ENCODE assay signal across 2 cellular contexts in genomic region chr4:85474818-85475630, GRCh38.
TF ChIP-seq lines count a peak whose summit lies in the region.

TSS of gene ARHGAP24 (plus strand) at chr4:85475150.

TF ChIP-seq in HEK293, 187 proteins besides CTCF, POLR2A, EP300 and RAD21 (continued from another document and continues in another):
- TF ChIP-seq, protein P1, sequence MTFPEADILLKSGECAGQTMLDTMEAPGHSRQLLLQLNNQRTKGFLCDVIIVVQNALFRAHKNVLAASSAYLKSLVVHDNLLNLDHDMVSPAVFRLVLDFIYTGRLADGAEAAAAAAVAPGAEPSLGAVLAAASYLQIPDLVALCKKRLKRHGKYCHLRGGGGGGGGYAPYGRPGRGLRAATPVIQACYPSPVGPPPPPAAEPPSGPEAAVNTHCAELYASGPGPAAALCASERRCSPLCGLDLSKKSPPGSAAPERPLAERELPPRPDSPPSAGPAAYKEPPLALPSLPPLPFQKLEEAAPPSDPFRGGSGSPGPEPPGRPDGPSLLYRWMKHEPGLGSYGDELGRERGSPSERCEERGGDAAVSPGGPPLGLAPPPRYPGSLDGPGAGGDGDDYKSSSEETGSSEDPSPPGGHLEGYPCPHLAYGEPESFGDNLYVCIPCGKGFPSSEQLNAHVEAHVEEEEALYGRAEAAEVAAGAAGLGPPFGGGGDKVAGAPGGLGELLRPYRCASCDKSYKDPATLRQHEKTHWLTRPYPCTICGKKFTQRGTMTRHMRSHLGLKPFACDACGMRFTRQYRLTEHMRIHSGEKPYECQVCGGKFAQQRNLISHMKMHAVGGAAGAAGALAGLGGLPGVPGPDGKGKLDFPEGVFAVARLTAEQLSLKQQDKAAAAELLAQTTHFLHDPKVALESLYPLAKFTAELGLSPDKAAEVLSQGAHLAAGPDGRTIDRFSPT (tag by site-specific recombination; IDR thresholded peaks at IDR 0.05) = no peak
- TF ChIP-seq EGR2 (tag by site-specific recombination; IDR thresholded peaks at IDR 0.05; ENCODE audit: low read depth) (no peak), ZNF555 (tag by site-specific recombination; conservative IDR thresholded peaks at IDR 0.05) (no peak), ZNF292 (tag by site-specific recombination; IDR thresholded peaks at IDR 0.05; ENCODE audit: borderline replicate concordance, low read depth) (no peak), ZSCAN23 (tag by site-specific recombination; IDR thresholded peaks at IDR 0.05) (no peak), ZNF501 (tag by site-specific recombination; IDR thresholded peaks at IDR 0.05) (no peak), YY1 (tag by site-specific recombination; IDR thresholded peaks at IDR 0.05) (no peak), ZNF664 (tag by site-specific recombination; IDR thresholded peaks at IDR 0.05) (no peak), ZNF791 (tag by site-specific recombination; IDR thresholded peaks at IDR 0.05) (no peak), ZNF223 (tag by site-specific recombination; IDR thresholded peaks at IDR 0.05) (no peak), ZNF140 (tag by site-specific recombination; IDR thresholded peaks at IDR 0.05) (no peak), ZFP41 (tag by site-specific recombination; IDR thresholded peaks at IDR 0.05; ENCODE audit: borderline replicate concordance) (no peak), MEIS1 (CRISPR knock-in tag; IDR thresholded peaks at IDR 0.05; ENCODE audit: borderline replicate concordance) (no peak), ZNF266 (tag by site-specific recombination; IDR thresholded peaks at IDR 0.05; ENCODE audit: low read depth) (no peak), ZBTB6 (tag by site-specific recombination; IDR thresholded peaks at IDR 0.05) (no peak), HOXC10 (CRISPR knock-in tag; IDR thresholded peaks at IDR 0.05) (no peak), ZBTB21 (tag by site-specific recombination; IDR thresholded peaks at IDR 0.05) (no peak), ZNF830 (tag by site-specific recombination; IDR thresholded peaks at IDR 0.05; ENCODE audit: low read depth) (no peak), ZNF658 (tag by site-specific recombination; IDR thresholded peaks at IDR 0.05) (no peak)
- TF ChIP-seq, protein P2, sequence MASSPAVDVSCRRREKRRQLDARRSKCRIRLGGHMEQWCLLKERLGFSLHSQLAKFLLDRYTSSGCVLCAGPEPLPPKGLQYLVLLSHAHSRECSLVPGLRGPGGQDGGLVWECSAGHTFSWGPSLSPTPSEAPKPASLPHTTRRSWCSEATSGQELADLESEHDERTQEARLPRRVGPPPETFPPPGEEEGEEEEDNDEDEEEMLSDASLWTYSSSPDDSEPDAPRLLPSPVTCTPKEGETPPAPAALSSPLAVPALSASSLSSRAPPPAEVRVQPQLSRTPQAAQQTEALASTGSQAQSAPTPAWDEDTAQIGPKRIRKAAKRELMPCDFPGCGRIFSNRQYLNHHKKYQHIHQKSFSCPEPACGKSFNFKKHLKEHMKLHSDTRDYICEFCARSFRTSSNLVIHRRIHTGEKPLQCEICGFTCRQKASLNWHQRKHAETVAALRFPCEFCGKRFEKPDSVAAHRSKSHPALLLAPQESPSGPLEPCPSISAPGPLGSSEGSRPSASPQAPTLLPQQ (tag by site-specific recombination; IDR thresholded peaks at IDR 0.05) = peak; percentile 95
- TF ChIP-seq, protein P3, sequence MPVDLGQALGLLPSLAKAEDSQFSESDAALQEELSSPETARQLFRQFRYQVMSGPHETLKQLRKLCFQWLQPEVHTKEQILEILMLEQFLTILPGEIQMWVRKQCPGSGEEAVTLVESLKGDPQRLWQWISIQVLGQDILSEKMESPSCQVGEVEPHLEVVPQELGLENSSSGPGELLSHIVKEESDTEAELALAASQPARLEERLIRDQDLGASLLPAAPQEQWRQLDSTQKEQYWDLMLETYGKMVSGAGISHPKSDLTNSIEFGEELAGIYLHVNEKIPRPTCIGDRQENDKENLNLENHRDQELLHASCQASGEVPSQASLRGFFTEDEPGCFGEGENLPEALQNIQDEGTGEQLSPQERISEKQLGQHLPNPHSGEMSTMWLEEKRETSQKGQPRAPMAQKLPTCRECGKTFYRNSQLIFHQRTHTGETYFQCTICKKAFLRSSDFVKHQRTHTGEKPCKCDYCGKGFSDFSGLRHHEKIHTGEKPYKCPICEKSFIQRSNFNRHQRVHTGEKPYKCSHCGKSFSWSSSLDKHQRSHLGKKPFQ (tag by site-specific recombination; IDR thresholded peaks at IDR 0.05) = peak; percentile 56; the same call in 1 of the 2 replicates
- TF ChIP-seq, protein P4, sequence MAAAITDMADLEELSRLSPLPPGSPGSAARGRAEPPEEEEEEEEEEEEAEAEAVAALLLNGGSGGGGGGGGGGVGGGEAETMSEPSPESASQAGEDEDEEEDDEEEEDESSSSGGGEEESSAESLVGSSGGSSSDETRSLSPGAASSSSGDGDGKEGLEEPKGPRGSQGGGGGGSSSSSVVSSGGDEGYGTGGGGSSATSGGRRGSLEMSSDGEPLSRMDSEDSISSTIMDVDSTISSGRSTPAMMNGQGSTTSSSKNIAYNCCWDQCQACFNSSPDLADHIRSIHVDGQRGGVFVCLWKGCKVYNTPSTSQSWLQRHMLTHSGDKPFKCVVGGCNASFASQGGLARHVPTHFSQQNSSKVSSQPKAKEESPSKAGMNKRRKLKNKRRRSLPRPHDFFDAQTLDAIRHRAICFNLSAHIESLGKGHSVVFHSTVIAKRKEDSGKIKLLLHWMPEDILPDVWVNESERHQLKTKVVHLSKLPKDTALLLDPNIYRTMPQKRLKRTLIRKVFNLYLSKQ (tag by site-specific recombination; IDR thresholded peaks at IDR 0.05; ENCODE audit: borderline replicate concordance) = no peak

TF ChIP-seq in HepG2, 621 proteins besides CTCF, POLR2A, EP300 and RAD21 (continued from another document and continues in another):
- TF ChIP-seq, protein P5, sequence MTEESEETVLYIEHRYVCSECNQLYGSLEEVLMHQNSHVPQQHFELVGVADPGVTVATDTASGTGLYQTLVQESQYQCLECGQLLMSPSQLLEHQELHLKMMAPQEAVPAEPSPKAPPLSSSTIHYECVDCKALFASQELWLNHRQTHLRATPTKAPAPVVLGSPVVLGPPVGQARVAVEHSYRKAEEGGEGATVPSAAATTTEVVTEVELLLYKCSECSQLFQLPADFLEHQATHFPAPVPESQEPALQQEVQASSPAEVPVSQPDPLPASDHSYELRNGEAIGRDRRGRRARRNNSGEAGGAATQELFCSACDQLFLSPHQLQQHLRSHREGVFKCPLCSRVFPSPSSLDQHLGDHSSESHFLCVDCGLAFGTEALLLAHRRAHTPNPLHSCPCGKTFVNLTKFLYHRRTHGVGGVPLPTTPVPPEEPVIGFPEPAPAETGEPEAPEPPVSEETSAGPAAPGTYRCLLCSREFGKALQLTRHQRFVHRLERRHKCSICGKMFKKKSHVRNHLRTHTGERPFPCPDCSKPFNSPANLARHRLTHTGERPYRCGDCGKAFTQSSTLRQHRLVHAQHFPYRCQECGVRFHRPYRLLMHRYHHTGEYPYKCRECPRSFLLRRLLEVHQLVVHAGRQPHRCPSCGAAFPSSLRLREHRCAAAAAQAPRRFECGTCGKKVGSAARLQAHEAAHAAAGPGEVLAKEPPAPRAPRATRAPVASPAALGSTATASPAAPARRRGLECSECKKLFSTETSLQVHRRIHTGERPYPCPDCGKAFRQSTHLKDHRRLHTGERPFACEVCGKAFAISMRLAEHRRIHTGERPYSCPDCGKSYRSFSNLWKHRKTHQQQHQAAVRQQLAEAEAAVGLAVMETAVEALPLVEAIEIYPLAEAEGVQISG (CRISPR knock-in tag; IDR thresholded peaks at IDR 0.05) = peak; percentile 48; the same call in 1 of the 2 replicates
- peak; percentile 67; the same call in 1 of the 2 replicates for TF ChIP-seq KLF12 (CRISPR knock-in tag; IDR thresholded peaks at IDR 0.05; ENCODE audit: borderline replicate concordance)
- TF ChIP-seq, protein P6, sequence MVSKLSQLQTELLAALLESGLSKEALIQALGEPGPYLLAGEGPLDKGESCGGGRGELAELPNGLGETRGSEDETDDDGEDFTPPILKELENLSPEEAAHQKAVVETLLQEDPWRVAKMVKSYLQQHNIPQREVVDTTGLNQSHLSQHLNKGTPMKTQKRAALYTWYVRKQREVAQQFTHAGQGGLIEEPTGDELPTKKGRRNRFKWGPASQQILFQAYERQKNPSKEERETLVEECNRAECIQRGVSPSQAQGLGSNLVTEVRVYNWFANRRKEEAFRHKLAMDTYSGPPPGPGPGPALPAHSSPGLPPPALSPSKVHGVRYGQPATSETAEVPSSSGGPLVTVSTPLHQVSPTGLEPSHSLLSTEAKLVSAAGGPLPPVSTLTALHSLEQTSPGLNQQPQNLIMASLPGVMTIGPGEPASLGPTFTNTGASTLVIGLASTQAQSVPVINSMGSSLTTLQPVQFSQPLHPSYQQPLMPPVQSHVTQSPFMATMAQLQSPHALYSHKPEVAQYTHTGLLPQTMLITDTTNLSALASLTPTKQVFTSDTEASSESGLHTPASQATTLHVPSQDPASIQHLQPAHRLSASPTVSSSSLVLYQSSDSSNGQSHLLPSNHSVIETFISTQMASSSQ (IDR thresholded peaks at IDR 0.05; ENCODE audit: low read depth) = 0 out of 2 replicates have a peak, but pooled peaks have one; percentile 32
- TF ChIP-seq, protein P6 (CRISPR knock-in tag; IDR thresholded peaks at IDR 0.05; ENCODE audit: borderline replicate concordance) = peak; percentile 64; the same call in 1 of the 2 replicates
- TF ChIP-seq RXRB (CRISPR knock-in tag; IDR thresholded peaks at IDR 0.05; ENCODE audit: borderline replicate concordance) = 0 out of 2 replicates have a peak, but pooled peaks have one; percentile 42
- peak; percentile 72; the same call in 1 of the 2 replicates for TF ChIP-seq KDM3A (CRISPR knock-in tag; IDR thresholded peaks at IDR 0.05; ENCODE audit: low read depth)
- no peak for TF ChIP-seq ZNF326 (CRISPR knock-in tag; IDR thresholded peaks at IDR 0.05; ENCODE audit: borderline replicate concordance)
- TF ChIP-seq ZNF431 (CRISPR knock-in tag; IDR thresholded peaks at IDR 0.05; ENCODE audit: borderline replicate concordance, low read depth) = no peak
- no peak for TF ChIP-seq ZNF562 (CRISPR knock-in tag; IDR thresholded peaks at IDR 0.05; ENCODE audit: borderline replicate concordance)
- TF ChIP-seq CBFB (CRISPR knock-in tag; IDR thresholded peaks at IDR 0.05) = no peak
- peak; percentile 66; the same call in 1 of the 2 replicates for TF ChIP-seq NCOA2 (CRISPR knock-in tag; IDR thresholded peaks at IDR 0.05)
- TF ChIP-seq GABPB1 (CRISPR knock-in tag; IDR thresholded peaks at IDR 0.05) = peak; percentile 53
- no peak for TF ChIP-seq TCF7L2 (IDR thresholded peaks at IDR 0.05; ENCODE audit: low read depth, low read length)
- no peak for TF ChIP-seq EZH2 (conservative IDR thresholded peaks at IDR 0.05; ENCODE audit: low read depth, low read length)
- peak; percentile 50; the same call in 1 of the 2 replicates for TF ChIP-seq ZNF589 (CRISPR knock-in tag; conservative IDR thresholded peaks at IDR 0.05)
- TF ChIP-seq THAP11 (CRISPR knock-in tag; IDR thresholded peaks at IDR 0.05) = peak; percentile 60
- TF ChIP-seq SALL2 (CRISPR knock-in tag; IDR thresholded peaks at IDR 0.05) = peak; percentile 78; the same call in 1 of the 2 replicates
- peak; percentile 83 for TF ChIP-seq BCL6 (CRISPR knock-in tag; IDR thresholded peaks at IDR 0.05)
- TF ChIP-seq, protein P7, sequence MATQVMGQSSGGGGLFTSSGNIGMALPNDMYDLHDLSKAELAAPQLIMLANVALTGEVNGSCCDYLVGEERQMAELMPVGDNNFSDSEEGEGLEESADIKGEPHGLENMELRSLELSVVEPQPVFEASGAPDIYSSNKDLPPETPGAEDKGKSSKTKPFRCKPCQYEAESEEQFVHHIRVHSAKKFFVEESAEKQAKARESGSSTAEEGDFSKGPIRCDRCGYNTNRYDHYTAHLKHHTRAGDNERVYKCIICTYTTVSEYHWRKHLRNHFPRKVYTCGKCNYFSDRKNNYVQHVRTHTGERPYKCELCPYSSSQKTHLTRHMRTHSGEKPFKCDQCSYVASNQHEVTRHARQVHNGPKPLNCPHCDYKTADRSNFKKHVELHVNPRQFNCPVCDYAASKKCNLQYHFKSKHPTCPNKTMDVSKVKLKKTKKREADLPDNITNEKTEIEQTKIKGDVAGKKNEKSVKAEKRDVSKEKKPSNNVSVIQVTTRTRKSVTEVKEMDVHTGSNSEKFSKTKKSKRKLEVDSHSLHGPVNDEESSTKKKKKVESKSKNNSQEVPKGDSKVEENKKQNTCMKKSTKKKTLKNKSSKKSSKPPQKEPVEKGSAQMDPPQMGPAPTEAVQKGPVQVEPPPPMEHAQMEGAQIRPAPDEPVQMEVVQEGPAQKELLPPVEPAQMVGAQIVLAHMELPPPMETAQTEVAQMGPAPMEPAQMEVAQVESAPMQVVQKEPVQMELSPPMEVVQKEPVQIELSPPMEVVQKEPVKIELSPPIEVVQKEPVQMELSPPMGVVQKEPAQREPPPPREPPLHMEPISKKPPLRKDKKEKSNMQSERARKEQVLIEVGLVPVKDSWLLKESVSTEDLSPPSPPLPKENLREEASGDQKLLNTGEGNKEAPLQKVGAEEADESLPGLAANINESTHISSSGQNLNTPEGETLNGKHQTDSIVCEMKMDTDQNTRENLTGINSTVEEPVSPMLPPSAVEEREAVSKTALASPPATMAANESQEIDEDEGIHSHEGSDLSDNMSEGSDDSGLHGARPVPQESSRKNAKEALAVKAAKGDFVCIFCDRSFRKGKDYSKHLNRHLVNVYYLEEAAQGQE (IDR thresholded peaks at IDR 0.05; ENCODE audit: borderline replicate concordance in 1 of 2, low read depth in 1 of 2, low read length in 2 of 2) = 0 out of 4 replicates have a peak, but pooled peaks of 1 of the 2 experiments have one; percentile 10
- TF ChIP-seq, protein P8, sequence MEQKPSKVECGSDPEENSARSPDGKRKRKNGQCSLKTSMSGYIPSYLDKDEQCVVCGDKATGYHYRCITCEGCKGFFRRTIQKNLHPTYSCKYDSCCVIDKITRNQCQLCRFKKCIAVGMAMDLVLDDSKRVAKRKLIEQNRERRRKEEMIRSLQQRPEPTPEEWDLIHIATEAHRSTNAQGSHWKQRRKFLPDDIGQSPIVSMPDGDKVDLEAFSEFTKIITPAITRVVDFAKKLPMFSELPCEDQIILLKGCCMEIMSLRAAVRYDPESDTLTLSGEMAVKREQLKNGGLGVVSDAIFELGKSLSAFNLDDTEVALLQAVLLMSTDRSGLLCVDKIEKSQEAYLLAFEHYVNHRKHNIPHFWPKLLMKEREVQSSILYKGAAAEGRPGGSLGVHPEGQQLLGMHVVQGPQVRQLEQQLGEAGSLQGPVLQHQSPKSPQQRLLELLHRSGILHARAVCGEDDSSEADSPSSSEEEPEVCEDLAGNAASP (CRISPR knock-in tag; IDR thresholded peaks at IDR 0.05; ENCODE audit: borderline replicate concordance) = peak; percentile 32; the same call in 1 of the 2 replicates
- no peak for TF ChIP-seq ZNF747 (CRISPR knock-in tag; IDR thresholded peaks at IDR 0.05; ENCODE audit: borderline replicate concordance)
- no peak for TF ChIP-seq ZNF451 (CRISPR knock-in tag; IDR thresholded peaks at IDR 0.05)
